Comparison of ENCODE assay signal across 15 cellular contexts in the genomic region with DNA sequence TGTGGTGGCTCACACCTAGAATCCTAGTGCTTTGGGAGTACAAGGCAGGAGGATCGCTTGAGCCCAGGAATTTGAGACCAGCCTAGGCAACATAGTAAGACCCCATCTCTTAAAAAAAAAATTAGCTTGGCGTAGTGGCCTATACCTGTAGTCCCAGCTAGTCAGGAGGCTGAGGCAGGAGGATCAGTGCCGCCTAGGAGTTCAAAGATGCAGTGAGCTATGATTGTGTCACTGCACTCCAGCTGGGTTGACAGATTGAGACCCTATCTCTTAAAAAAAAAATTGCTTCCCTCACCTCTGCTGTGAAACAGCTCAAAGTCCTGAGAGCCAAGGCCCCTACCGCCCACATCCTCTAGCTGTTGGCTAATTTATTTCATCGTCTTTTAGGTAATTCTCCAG. TPM values are rescaled to one million over a fixed set of nuclear protein-coding genes. Genes with fewer than 3 reads are reported as not detected.
DNase-seq lines count a peak whose midpoint lies in the region; ATAC-seq and TF ChIP-seq lines count a peak whose summit lies in the region.
"Had no signal": no experiment of that assay in that cellular context is flagged by ENCODE, and none has a peak within 500 bp of the region (broad histone marks: within the 10 kb centered on the region; RNA-seq: fewer than 3 reads in every experiment).

No MANE protein-coding gene starts in this region.

- ATAC-seq in HG03108 (IDR thresholded peaks at IDR 0.05; ENCODE audit: unreplicated experiment) = no peak

- TF ChIP-seq EP300 in esophagus muscularis mucosa (IDR thresholded peaks at IDR 0.05) = no peak

- H3K9me3 Mint-ChIP-seq in activated naive CD4-positive, alpha-beta T cell treated with anti-CD3 and anti-CD28 coated beads for 36 hours = no peaks in the 10 kb centered on the region
- H3K9me3 Mint-ChIP-seq in activated CD4-positive, alpha-beta memory T cell treated with anti-CD3 and anti-CD28 coated beads for 36 hours = no peaks in the 10 kb centered on the region

- no peak overlapping the region for H3K4me3 Mint-ChIP-seq in activated naive CD4-positive, alpha-beta T cell treated with anti-CD3 and anti-CD28 coated beads for 36 hours
- no peak overlapping the region for H3K4me3 Mint-ChIP-seq in activated CD4-positive, alpha-beta memory T cell treated with anti-CD3 and anti-CD28 coated beads for 36 hours

- no peak for TF ChIP-seq CTCF in esophagus muscularis mucosa (IDR thresholded peaks at IDR 0.05)
- no peak for TF ChIP-seq CTCF in smooth muscle cell (IDR thresholded peaks at IDR 0.05; ENCODE audit: borderline replicate concordance, insufficient read depth, poor library complexity, severe bottlenecking)

- no peak for TF ChIP-seq POLR2A in esophagus muscularis mucosa (IDR thresholded peaks at IDR 0.05; ENCODE audit: low read depth)

- peaks cover 49% of the 10 kb centered on the region for H3K79me2 ChIP-seq in smooth muscle cell (ENCODE audit: low read depth)

- H3K4me3 ChIP-seq in esophagus muscularis mucosa (no peak overlapping the region), smooth muscle cell (no peak overlapping the region)
- H3K4me3 ChIP-seq: lung, ovary, thyroid gland had no signal

- WGBS in esophagus muscularis mucosa = 81% methylated on average over 5 of the region's 5 CpGs
- 70% methylated on average over 5 of the region's 5 CpGs for WGBS in smooth muscle cell (ENCODE audit: low lambda C conversion rate)

- no peak overlapping the region for H2AFZ ChIP-seq in smooth muscle cell (ENCODE audit: low read depth)

- H3K4me2 ChIP-seq in smooth muscle cell = peak overlapping the region; percentile 59

- CTCF ChIA-PET in activated naive CD4-positive, alpha-beta T cell treated with anti-CD3 and anti-CD28 coated beads for 36 hours (lab: Charles Lee) = interaction anchor here (1.0 to 1.2 kb wide), 2 partner anchors 11 to 12 kb away, joined by 3 to 4 read pairs; no protein-coding TSS in a partner anchor
- CTCF ChIA-PET in activated CD4-positive, alpha-beta memory T cell treated with anti-CD3 and anti-CD28 coated beads for 36 hours (lab: Charles Lee) = no interaction called here

- no peak overlapping the region for H3K9ac ChIP-seq in smooth muscle cell (ENCODE audit: low read depth)

- H3K4me1 Mint-ChIP-seq in activated naive CD4-positive, alpha-beta T cell treated with anti-CD3 and anti-CD28 coated beads for 36 hours (ENCODE audit: low read depth) = peaks cover 54% of the 10 kb centered on the region
- H3K4me1 Mint-ChIP-seq in activated CD4-positive, alpha-beta memory T cell treated with anti-CD3 and anti-CD28 coated beads for 36 hours (ENCODE audit: low read depth) = peaks cover 50% of the 10 kb centered on the region

- no peaks in the 10 kb centered on the region for H3K9me3 ChIP-seq in esophagus muscularis mucosa
- no peaks in the 10 kb centered on the region for H3K9me3 ChIP-seq in smooth muscle cell (replicated peaks; ENCODE audit: low read depth)
- H3K9me3 ChIP-seq: ovary, thyroid gland had no signal

- POLR2A ChIA-PET in activated CD4-positive, alpha-beta memory T cell treated with anti-CD3 and anti-CD28 coated beads for 36 hours (lab: Charles Lee) = interaction anchor here (0.9 kb wide), 1 partner anchor 26 kb away, joined by 3 read pairs; no protein-coding TSS in a partner anchor

- H3K27me3 Mint-ChIP-seq in activated naive CD4-positive, alpha-beta T cell treated with anti-CD3 and anti-CD28 coated beads for 36 hours (ENCODE audit: low read depth) = no peaks in the 10 kb centered on the region
- H3K27me3 Mint-ChIP-seq in activated CD4-positive, alpha-beta memory T cell treated with anti-CD3 and anti-CD28 coated beads for 36 hours = no peaks in the 10 kb centered on the region

- peaks cover 4 to 23% (median 15%) of the 10 kb centered on the region in 4 donors for H3K36me3 ChIP-seq in esophagus muscularis mucosa
- no peaks in the 10 kb centered on the region for H3K36me3 ChIP-seq in smooth muscle cell (ENCODE audit: low read depth)
- H3K36me3 ChIP-seq: ovary had no signal

- H3K27me3 ChIP-seq in esophagus muscularis mucosa (no peaks in the 10 kb centered on the region), smooth muscle cell (ENCODE audit: low read depth) (no peaks in the 10 kb centered on the region)
- H3K27me3 ChIP-seq: ovary, thyroid gland had no signal

- peaks cover 31% of the 10 kb centered on the region for H3K36me3 Mint-ChIP-seq in activated naive CD4-positive, alpha-beta T cell treated with anti-CD3 and anti-CD28 coated beads for 36 hours (ENCODE audit: low read depth)
- peaks cover 20% of the 10 kb centered on the region for H3K36me3 Mint-ChIP-seq in activated CD4-positive, alpha-beta memory T cell treated with anti-CD3 and anti-CD28 coated beads for 36 hours

- no peaks in the 10 kb centered on the region for H3F3A ChIP-seq in smooth muscle cell (ENCODE audit: low read depth)

- no peak for DNase-seq in activated naive CD4-positive, alpha-beta T cell treated with anti-CD3 and anti-CD28 coated beads for 36 hours
- DNase-seq in activated naive CD4-positive, alpha-beta T cell (lab: John Stamatoyannopoulos, UW) = no peak
- DNase-seq in activated CD4-positive, alpha-beta memory T cell treated with anti-CD3 and anti-CD28 coated beads for 36 hours = no peak
- no peak for DNase-seq in esophagus muscularis mucosa (ENCODE audit: extremely low spot score)
- no peak for DNase-seq in smooth muscle cell (lab: John Stamatoyannopoulos, UW; ENCODE audit: unreplicated experiment)
- DNase-seq in activated effector memory CD4-positive, alpha-beta T cell treated with anti-CD3 and anti-CD28 coated beads, Interleukin-2, amount 50 U/mL, for 16 hours = no peak
- no peak for DNase-seq in NCI-H1417 (lab: John Stamatoyannopoulos, UW)
- DNase-seq: activated CD4-positive, alpha-beta T cell treated with anti-CD3 and anti-CD28 coated beads for 4 hours; H7; Kasumi-1; thyroid gland had no signal

- H4K20me1 ChIP-seq in smooth muscle cell (ENCODE audit: low read depth) = peaks cover 62% of the 10 kb centered on the region

- H3K27ac Mint-ChIP-seq in activated naive CD4-positive, alpha-beta T cell treated with anti-CD3 and anti-CD28 coated beads for 36 hours = peak overlapping the region; percentile 32
- H3K27ac Mint-ChIP-seq in activated CD4-positive, alpha-beta memory T cell treated with anti-CD3 and anti-CD28 coated beads for 36 hours = peak overlapping the region; percentile 57

- H3K4me1 ChIP-seq in esophagus muscularis mucosa (peaks cover 2 to 33% (median 25%) of the 10 kb centered on the region in 4 donors), smooth muscle cell (ENCODE audit: low read depth) (no peaks in the 10 kb centered on the region)
- H3K4me1 ChIP-seq: thyroid gland had no signal

- intact Hi-C loops in activated naive CD4-positive, alpha-beta T cell treated with anti-CD3 and anti-CD28 coated beads for 36 hours (cut with micrococcal nuclease) = no loop called here
- intact Hi-C loops in activated CD4-positive, alpha-beta memory T cell treated with anti-CD3 and anti-CD28 coated beads for 36 hours (cut with micrococcal nuclease) = no loop called here
- intact Hi-C loops in esophagus muscularis mucosa (cut with DNase I) = no loop called here

- H3K27ac ChIP-seq in esophagus muscularis mucosa (replicated peaks in 1 of 4) (peak overlapping the region; percentile 37 to 63 (median 60)), smooth muscle cell (ENCODE audit: low read depth) (peak overlapping the region; percentile 65)
- H3K27ac ChIP-seq: HL-60, thyroid gland had no signal

RNA-seq across cellular contexts. Expression of a gene that starts 10.2 kb away (rescaled TPM):
- 100 to 1,000 TPM; 150 to 161 TPM for total RNA-seq in activated naive CD4-positive, alpha-beta T cell treated with anti-CD3 and anti-CD28 coated beads for 36 hours
- 100 to 1,000 TPM; 117 to 119 TPM for total RNA-seq in activated CD4-positive, alpha-beta memory T cell treated with anti-CD3 and anti-CD28 coated beads for 36 hours
- total RNA-seq in esophagus muscularis mucosa (10 to 100 TPM; 46.1 to 94.9 (median 70.1) TPM), smooth muscle cell (10.6 and 12.2 TPM in 2 replicates)
- 10.7 and 17.9 TPM in 2 replicates for polyA plus RNA-seq in smooth muscle cell

RNA-seq across cellular contexts. Expression of a gene that starts 17.2 kb away (rescaled TPM):
- total RNA-seq in activated naive CD4-positive, alpha-beta T cell treated with anti-CD3 and anti-CD28 coated beads for 36 hours = 10 to 100 TPM; 72.6 to 80.2 TPM
- total RNA-seq in activated CD4-positive, alpha-beta memory T cell treated with anti-CD3 and anti-CD28 coated beads for 36 hours = 10 to 100 TPM; 61.9 to 62.6 TPM
- total RNA-seq in esophagus muscularis mucosa (10 to 100 TPM; 36.6 to 57.3 (median 52.0) TPM), smooth muscle cell (17.4 and 19.1 TPM in 2 replicates)
- 6.0 and 9.2 TPM in 2 replicates for polyA plus RNA-seq in smooth muscle cell
